In genomic region chr17:76523084-76524037, GRCh38 we compare ENCODE assay signal across 1 cellular context.
TF ChIP-seq lines count a peak whose summit lies in the region.

No MANE protein-coding gene starts in this region.

TF ChIP-seq in A549, 52 proteins besides CTCF, POLR2A, EP300 and RAD21 (continued from another document):
- TF ChIP-seq FOSL2 (IDR thresholded peaks at IDR 0.05) (no peak), FOSL2 (CRISPR knock-in tag; IDR thresholded peaks at IDR 0.05) (no peak), SMC3 (IDR thresholded peaks at IDR 0.05) (peak; percentile 98), CEBPB (IDR thresholded peaks at IDR 0.05) (no peak), REST (IDR thresholded peaks at IDR 0.05) (no peak), MAX (IDR thresholded peaks at IDR 0.05) (peak; percentile 41; the same call in 1 of the 2 replicates), SREBF2 (IDR thresholded peaks at IDR 0.05) (no peak), GATA3 (IDR thresholded peaks at IDR 0.05; ENCODE audit: borderline replicate concordance) (no peak)
TF ChIP-seq in A549: peak in this region for 3.
